25 cellular contexts compared by ENCODE assay signal in genomic region chr5:72539038-72539437, GRCh38. TPM values are rescaled to one million over a fixed set of nuclear protein-coding genes. Genes with fewer than 3 reads are reported as not detected.
"Had no signal": no experiment of that assay in that cellular context is flagged by ENCODE, and none has a peak within 500 bp of the region (broad histone marks: within the 10 kb centered on the region; RNA-seq: fewer than 3 reads in every experiment).

No MANE protein-coding gene starts in this region.

- H3K4me3 Mint-ChIP-seq: activated CD8-positive, alpha-beta T cell treated with anti-CD3 and anti-CD28 coated beads for 36 hours; activated naive CD4-positive, alpha-beta T cell treated with anti-CD3 and anti-CD28 coated beads, Interleukin-2, amount 10 ng/mL, durations not matched to agents 7 days and 5 days; activated naive CD8-positive, alpha-beta T cell treated with anti-CD3 and anti-CD28 coated beads, Interleukin-2, amount 10 ng/mL, durations not matched to agents 7 days and 5 days; activated T-cell treated with anti-CD3 and anti-CD28 coated beads, Interleukin-2, amount 50 U/mL, for 72 hours; T-helper 1 cell treated with Interleukin-12 subunit alpha and Interleukin-12 subunit beta and Interleukin-4 antibody, amounts not matched to agents 30 μg/mL and 1 μg/mL, for 36 hours had no signal

- H3K4me1 Mint-ChIP-seq: activated naive CD4-positive, alpha-beta T cell treated with anti-CD3 and anti-CD28 coated beads, Interleukin-2, amount 10 ng/mL, durations not matched to agents 7 days and 5 days; activated naive CD8-positive, alpha-beta T cell treated with anti-CD3 and anti-CD28 coated beads, Interleukin-2, amount 10 ng/mL, durations not matched to agents 7 days and 5 days had no signal

- H3K36me3 Mint-ChIP-seq: activated naive CD4-positive, alpha-beta T cell treated with anti-CD3 and anti-CD28 coated beads, Interleukin-2, amount 10 ng/mL, durations not matched to agents 7 days and 5 days; activated naive CD8-positive, alpha-beta T cell treated with anti-CD3 and anti-CD28 coated beads, Interleukin-2, amount 10 ng/mL, durations not matched to agents 7 days and 5 days had no signal

- DNase-seq: activated CD4-positive, alpha-beta T cell treated with anti-CD3 and anti-CD28 coated beads for 4 hours; activated CD8-positive, alpha-beta memory T cell treated with anti-CD3 and anti-CD28 coated beads, Interleukin-2, amount 50 U/mL, for 4 hours; activated CD8-positive, alpha-beta T cell treated with anti-CD3 and anti-CD28 coated beads for 36 hours; activated gamma-delta T cell treated with Interleukin-2 at 50 U/mL for 16 hours; activated naive CD4-positive, alpha-beta T cell treated with anti-CD3 and anti-CD28 coated beads, Interleukin-2, amount 10 ng/mL, durations not matched to agents 7 days and 5 days; activated naive CD8-positive, alpha-beta T cell treated with anti-CD3 and anti-CD28 coated beads, Interleukin-2, amount 10 ng/mL, durations not matched to agents 7 days and 5 days; activated T-cell treated with anti-CD3 and anti-CD28 coated beads, Interleukin-2, amount 50 U/mL, for 72 hours; adrenal gland; anterior cingulate cortex; cerebellar nuclear complex; NCI-H1092 treated with DMSO at 0.1 percent for 48 hours; NCI-H1436; NCI-H187; NCI-H2107; NCI-H510A treated with DMSO at 0.1 percent for 48 hours; NCI-H69; Peyer's patch; SHP77; SW 1271 had no signal

- H3K9me3 Mint-ChIP-seq: activated naive CD4-positive, alpha-beta T cell treated with anti-CD3 and anti-CD28 coated beads, Interleukin-2, amount 10 ng/mL, durations not matched to agents 7 days and 5 days; activated naive CD8-positive, alpha-beta T cell treated with anti-CD3 and anti-CD28 coated beads, Interleukin-2, amount 10 ng/mL, durations not matched to agents 7 days and 5 days; activated T-helper 2 cell treated with anti-CD3 and anti-CD28 coated beads, Interferon-gamma antibody, Interleukin-2, Interleukin-4, amounts not matched to agents 10 μg/mL and 5 μg/mL and 100 μg/mL, durations not matched to agents 14 hours and 24 hours and 36 hours; T-helper 1 cell treated with Interleukin-12 subunit alpha and Interleukin-12 subunit beta and Interleukin-4 antibody, amounts not matched to agents 30 μg/mL and 1 μg/mL, for 36 hours had no signal

- ATAC-seq: activated CD4-positive, CD25-positive, alpha-beta regulatory T cell treated with anti-CD3 and anti-CD28 coated beads, Interleukin-2, amount 50 U/mL, for 24 hours; activated CD8-positive, alpha-beta T cell treated with anti-CD3 and anti-CD28 coated beads for 36 hours; activated T-cell treated with anti-CD3 and anti-CD28 coated beads, Interleukin-2, amount 50 U/mL, for 72 hours; SK-N-SH treated with all-trans-retinoic acid at 6 μM for 48 hours had no signal

- H3K27ac Mint-ChIP-seq: activated CD8-positive, alpha-beta T cell treated with anti-CD3 and anti-CD28 coated beads for 36 hours; activated naive CD4-positive, alpha-beta T cell treated with anti-CD3 and anti-CD28 coated beads, Interleukin-2, amount 10 ng/mL, durations not matched to agents 7 days and 5 days; activated naive CD8-positive, alpha-beta T cell treated with anti-CD3 and anti-CD28 coated beads, Interleukin-2, amount 10 ng/mL, durations not matched to agents 7 days and 5 days; activated T-cell treated with anti-CD3 and anti-CD28 coated beads, Interleukin-2, amount 50 U/mL, for 72 hours; activated T-helper 2 cell treated with anti-CD3 and anti-CD28 coated beads, Interferon-gamma antibody, Interleukin-2, Interleukin-4, amounts not matched to agents 10 μg/mL and 5 μg/mL and 100 μg/mL, durations not matched to agents 14 hours and 24 hours and 36 hours; T-helper 1 cell treated with Interleukin-12 subunit alpha and Interleukin-12 subunit beta and Interleukin-4 antibody, amounts not matched to agents 30 μg/mL and 1 μg/mL, for 36 hours had no signal

- H3K27me3 Mint-ChIP-seq: activated naive CD4-positive, alpha-beta T cell treated with anti-CD3 and anti-CD28 coated beads, Interleukin-2, amount 10 ng/mL, durations not matched to agents 7 days and 5 days had no signal

RNA-seq across cellular contexts. Expression of gene ZNF366, which starts 31.8 kb away (rescaled TPM):
- total RNA-seq: activated CD8-positive, alpha-beta T cell treated with anti-CD3 and anti-CD28 coated beads for 36 hours; activated T-cell treated with anti-CD3 and anti-CD28 coated beads, Interleukin-2, amount 50 U/mL, for 72 hours; activated T-helper 2 cell treated with anti-CD3 and anti-CD28 coated beads, Interferon-gamma antibody, Interleukin-2, Interleukin-4, amounts not matched to agents 10 μg/mL and 5 μg/mL and 100 μg/mL, durations not matched to agents 14 hours and 24 hours and 36 hours; MCF 10A; SJSA1 had no signal
